Comparison of ENCODE assay signal across 23 cellular contexts in genomic region chr6:139159016-139159415, GRCh38. TPM values are rescaled to one million over a fixed set of nuclear protein-coding genes. Genes with fewer than 3 reads are reported as not detected.
A peak's percentile ranks its signal among the peaks of the same experiment; 100 is the strongest.
DNase-seq lines count a peak whose midpoint lies in the region; ATAC-seq lines count a peak whose summit lies in the region.
"Had no signal": no experiment of that assay in that cellular context is flagged by ENCODE, and none has a peak within 500 bp of the region (broad histone marks: within the 10 kb centered on the region; RNA-seq: fewer than 3 reads in every experiment).

No MANE protein-coding gene starts in this region.

- DNase-seq in activated CD4-positive, alpha-beta T cell treated with anti-CD3 and anti-CD28 coated beads, Interleukin-2, amount 10 ng/mL, durations not matched to agents 24 days and 14 days, result no peak
- no peak for DNase-seq in activated CD4-positive, alpha-beta T cell treated with anti-CD3 and anti-CD28 coated beads for 1 hour
- DNase-seq in EH (ENCODE audit: low read depth), result peak; percentile 30
- DNase-seq in activated naive CD8-positive, alpha-beta T cell treated with anti-CD3 and anti-CD28 coated beads, Interleukin-2, amount 50 U/mL, for 24 hours, result no peak
- DNase-seq in naive thymus-derived CD8-positive, alpha-beta T cell, result no peak
- DNase-seq: 8988T; activated CD4-positive, CD25-positive, alpha-beta regulatory T cell; activated CD8-positive, alpha-beta memory T cell treated with anti-CD3 and anti-CD28 coated beads, Interleukin-2, amount 50 U/mL, for 48 hours; activated gamma-delta T cell treated with Interleukin-2 at 50 U/mL for 16 hours; GF-D8; glutamatergic neuron; GOT3; left ventricle myocardium inferior; midbrain; NCI-H146; NCI-H2171; NCI-H524 treated with DMSO at 0.1 percent for 48 hours; stimulated activated CD4-positive, alpha-beta T cell treated with anti-CD3 and anti-CD28 coated beads, Interleukin-4, amount 100 ng/mL, for 1 hour; upper lobe of left lung had no signal

- peaks cover 74% of the 10 kb centered on the region for H3K4me1 Mint-ChIP-seq in activated CD4-positive, alpha-beta T cell treated with anti-CD3 and anti-CD28 coated beads, Interleukin-2, amount 10 ng/mL, durations not matched to agents 24 days and 14 days
- H3K4me1 Mint-ChIP-seq in activated naive CD8-positive, alpha-beta T cell treated with anti-CD3 and anti-CD28 coated beads, Interleukin-2, amount 50 U/mL, for 24 hours, result peaks cover 91% of the 10 kb centered on the region
- peaks cover 59 to 93% (median 90%) of the 10 kb centered on the region in 4 donors for H3K4me1 Mint-ChIP-seq in naive thymus-derived CD8-positive, alpha-beta T cell

- POLR2A ChIA-PET in naive thymus-derived CD8-positive, alpha-beta T cell (lab: Charles Lee), result interaction anchor here (1.0 to 6.8 kb wide), 6 partner anchors 14 to 215 kb away, joined by 5 to 105 read pairs (median 29); partner anchors contain the start of gene CITED2

- intact Hi-C loops in activated CD4-positive, alpha-beta T cell treated with anti-CD3 and anti-CD28 coated beads, Interleukin-2, amount 10 ng/mL, durations not matched to agents 24 days and 14 days (cut with micrococcal nuclease), result no loop called here

- H3K27me3 Mint-ChIP-seq in activated CD4-positive, alpha-beta T cell treated with anti-CD3 and anti-CD28 coated beads, Interleukin-2, amount 10 ng/mL, durations not matched to agents 24 days and 14 days, result no peaks in the 10 kb centered on the region
- H3K27me3 Mint-ChIP-seq in activated naive CD8-positive, alpha-beta T cell treated with anti-CD3 and anti-CD28 coated beads, Interleukin-2, amount 50 U/mL, for 24 hours, result no peaks in the 10 kb centered on the region
- H3K27me3 Mint-ChIP-seq in naive thymus-derived CD8-positive, alpha-beta T cell, result no peaks in the 10 kb centered on the region

- no peak overlapping the region for H3K4me3 Mint-ChIP-seq in activated CD4-positive, alpha-beta T cell treated with anti-CD3 and anti-CD28 coated beads, Interleukin-2, amount 10 ng/mL, durations not matched to agents 24 days and 14 days
- no peak overlapping the region for H3K4me3 Mint-ChIP-seq in activated naive CD8-positive, alpha-beta T cell treated with anti-CD3 and anti-CD28 coated beads, Interleukin-2, amount 50 U/mL, for 24 hours
- H3K4me3 Mint-ChIP-seq in naive thymus-derived CD8-positive, alpha-beta T cell, result peak overlapping the region in 7 of 10 donors; percentile 11 to 95 (median 33)
- H3K4me3 Mint-ChIP-seq: neural progenitor cell had no signal

- peaks cover 36% of the 10 kb centered on the region for H3K36me3 Mint-ChIP-seq in activated CD4-positive, alpha-beta T cell treated with anti-CD3 and anti-CD28 coated beads, Interleukin-2, amount 10 ng/mL, durations not matched to agents 24 days and 14 days (ENCODE audit: low read depth)
- H3K36me3 Mint-ChIP-seq in activated naive CD8-positive, alpha-beta T cell treated with anti-CD3 and anti-CD28 coated beads, Interleukin-2, amount 50 U/mL, for 24 hours (ENCODE audit: low read depth), result peaks cover 25% of the 10 kb centered on the region
- peaks cover 0 to 40% (median 15%) of the 10 kb centered on the region in 3 donors for H3K36me3 Mint-ChIP-seq in naive thymus-derived CD8-positive, alpha-beta T cell

- no peak for ATAC-seq in activated naive CD8-positive, alpha-beta T cell treated with anti-CD3 and anti-CD28 coated beads, Interleukin-2, amount 50 U/mL, for 24 hours
- no peak for ATAC-seq in naive thymus-derived CD8-positive, alpha-beta T cell
- ATAC-seq in GM21528 (IDR thresholded peaks at IDR 0.05; ENCODE audit: low FRiP score, unreplicated experiment) (no peak), GM19023 (IDR thresholded peaks at IDR 0.05; ENCODE audit: unreplicated experiment) (no peak)
- ATAC-seq in activated CD4-positive, CD25-positive, alpha-beta regulatory T cell treated with anti-CD3 and anti-CD28 coated beads, Interleukin-2, amount 50 U/mL, for 24 hours, result no peak

- peaks cover 4% of the 10 kb centered on the region for H3K9me3 Mint-ChIP-seq in activated CD4-positive, alpha-beta T cell treated with anti-CD3 and anti-CD28 coated beads, Interleukin-2, amount 10 ng/mL, durations not matched to agents 24 days and 14 days
- H3K9me3 Mint-ChIP-seq in activated naive CD8-positive, alpha-beta T cell treated with anti-CD3 and anti-CD28 coated beads, Interleukin-2, amount 50 U/mL, for 24 hours, result no peaks in the 10 kb centered on the region
- no peaks in the 10 kb centered on the region for H3K9me3 Mint-ChIP-seq in naive thymus-derived CD8-positive, alpha-beta T cell
- H3K9me3 Mint-ChIP-seq: neural progenitor cell had no signal

- H3K27ac Mint-ChIP-seq in activated CD4-positive, alpha-beta T cell treated with anti-CD3 and anti-CD28 coated beads, Interleukin-2, amount 10 ng/mL, durations not matched to agents 24 days and 14 days, result peak overlapping the region; percentile 98
- H3K27ac Mint-ChIP-seq in activated naive CD8-positive, alpha-beta T cell treated with anti-CD3 and anti-CD28 coated beads, Interleukin-2, amount 50 U/mL, for 24 hours, result peak overlapping the region; percentile 96
- H3K27ac Mint-ChIP-seq in naive thymus-derived CD8-positive, alpha-beta T cell, result peak overlapping the region; percentile 85 to 97 (median 94)
- H3K27ac Mint-ChIP-seq: neural progenitor cell had no signal

RNA-seq across cellular contexts. Expression of gene HECA, which starts 24.1 kb away (rescaled TPM):
- total RNA-seq in activated CD4-positive, alpha-beta T cell treated with anti-CD3 and anti-CD28 coated beads, Interleukin-2, amount 10 ng/mL, durations not matched to agents 24 days and 14 days, result 45.7 and 47.7 TPM in 2 replicates
- 100 to 1,000 TPM; 154 to 159 TPM for total RNA-seq in naive thymus-derived CD8-positive, alpha-beta T cell
- 1 to 10 TPM; 4.6 to 8.5 (median 5.5) TPM for polyA plus RNA-seq in naive thymus-derived CD8-positive, alpha-beta T cell

Comparison
In these comparisons a context has a peak if more than half of its experiments do, and no peak if none do; other contexts are left out.
1. H3K4me3 Mint-ChIP-seq: peak in naive thymus-derived CD8-positive, alpha-beta T cell (7 of 10); none in activated CD4-positive, alpha-beta T cell treated with anti-CD3 and anti-CD28 coated beads, Interleukin-2, amount 10 ng/mL, durations not matched to agents 24 days and 14 days (single experiment) and activated naive CD8-positive, alpha-beta T cell treated with anti-CD3 and anti-CD28 coated beads, Interleukin-2, amount 50 U/mL, for 24 hours (single experiment).
2. Peak in every context shown above with its lines, with median percentiles within 50 percentile points of each other: H3K27ac Mint-ChIP-seq.